ENCODE assay signal across 28 cellular contexts in genomic region chr1:244151558-244151957, GRCh38.
"Had no signal": no experiment of that assay in that cellular context is flagged by ENCODE, and none has a peak within 500 bp of the region (broad histone marks: within the 10 kb centered on the region; RNA-seq: fewer than 3 reads in every experiment).

No MANE protein-coding gene starts in this region.

- H3K36me3 ChIP-seq: neutrophil, pancreas, right lobe of liver, sigmoid colon, suprapubic skin, tibial artery, upper lobe of left lung, vagina had no signal

- H3K4me3 ChIP-seq: pancreas, psoas muscle, right lobe of liver, sigmoid colon, suprapubic skin, testis, tibial artery, upper lobe of left lung, vagina had no signal

- H3K4me1 ChIP-seq: pancreas, right lobe of liver, suprapubic skin, testis, upper lobe of left lung, vagina had no signal

- ATAC-seq: naive thymus-derived CD8-positive, alpha-beta T cell; natural killer cell treated with Interleukin-12 subunit alpha and Interleukin-12 subunit beta and Interleukin-15 and Interleukin-18, amount 100 ng/mL, for 72 hours; pancreas; psoas muscle; right cardiac atrium; right lobe of liver; stimulated activated effector memory CD8-positive, alpha-beta T cell treated with anti-CD3 and anti-CD28 coated beads, Interleukin-12 subunit alpha, Interleukin-12 subunit beta, amount 100 ng/mL, for 72 hours; stimulated activated naive CD8-positive, alpha-beta T cell treated with anti-CD3 and anti-CD28 coated beads, Interleukin-15, amount 100 ng/mL, for 72 hours; stimulated activated naive CD8-positive, alpha-beta T cell treated with anti-CD3 and anti-CD28 coated beads, Interleukin-15, Interleukin-2, amounts not matched to agents 100 U/mL and 50 U/mL, for 24 hours had no signal

- H3K27me3 Mint-ChIP-seq: naive thymus-derived CD8-positive, alpha-beta T cell; stimulated activated naive CD8-positive, alpha-beta T cell treated with anti-CD3 and anti-CD28 coated beads, Interleukin-15, amount 100 ng/mL, for 72 hours had no signal

- H3K9me3 Mint-ChIP-seq: naive thymus-derived CD8-positive, alpha-beta T cell; natural killer cell treated with Interleukin-12 subunit alpha and Interleukin-12 subunit beta and Interleukin-15 and Interleukin-18, amount 100 ng/mL, for 72 hours; nephron progenitor cell; neural crest cell; stimulated activated effector memory CD8-positive, alpha-beta T cell treated with anti-CD3 and anti-CD28 coated beads, Interleukin-12 subunit alpha, Interleukin-12 subunit beta, amount 100 ng/mL, for 72 hours; stimulated activated naive CD8-positive, alpha-beta T cell treated with anti-CD3 and anti-CD28 coated beads, Interleukin-15, amount 100 ng/mL, for 72 hours had no signal

- H3K27ac Mint-ChIP-seq: naive thymus-derived CD8-positive, alpha-beta T cell; natural killer cell treated with Interleukin-12 subunit alpha and Interleukin-12 subunit beta and Interleukin-15 and Interleukin-18, amount 100 ng/mL, for 72 hours; nephron progenitor cell; progenitor cell of endocrine pancreas; stimulated activated effector memory CD8-positive, alpha-beta T cell treated with anti-CD3 and anti-CD28 coated beads, Interleukin-12 subunit alpha, Interleukin-12 subunit beta, amount 100 ng/mL, for 72 hours had no signal

- H3K36me3 Mint-ChIP-seq: naive thymus-derived CD8-positive, alpha-beta T cell; natural killer cell treated with Interleukin-12 subunit alpha and Interleukin-12 subunit beta and Interleukin-15 and Interleukin-18, amount 100 ng/mL, for 72 hours; stimulated activated effector memory CD8-positive, alpha-beta T cell treated with anti-CD3 and anti-CD28 coated beads, Interleukin-12 subunit alpha, Interleukin-12 subunit beta, amount 100 ng/mL, for 72 hours had no signal

- H3K9me3 ChIP-seq: neutrophil, pancreas, psoas muscle, right lobe of liver, sigmoid colon, suprapubic skin, testis, tibial artery, upper lobe of left lung, vagina had no signal

- H3K4me3 Mint-ChIP-seq: naive thymus-derived CD8-positive, alpha-beta T cell; natural killer cell treated with Interleukin-12 subunit alpha and Interleukin-12 subunit beta and Interleukin-15 and Interleukin-18, amount 100 ng/mL, for 72 hours; nephron progenitor cell; neural crest cell; stimulated activated effector memory CD8-positive, alpha-beta T cell treated with anti-CD3 and anti-CD28 coated beads, Interleukin-12 subunit alpha, Interleukin-12 subunit beta, amount 100 ng/mL, for 72 hours; stimulated activated naive CD8-positive, alpha-beta T cell treated with anti-CD3 and anti-CD28 coated beads, Interleukin-15, amount 100 ng/mL, for 72 hours had no signal

- H3K27ac ChIP-seq: neutrophil, pancreas, psoas muscle, right lobe of liver, suprapubic skin, testis, tibial artery, upper lobe of left lung, vagina had no signal

- H3K27me3 ChIP-seq: neutrophil, pancreas, right lobe of liver, sigmoid colon, suprapubic skin, testis, tibial artery, upper lobe of left lung, vagina had no signal

- DNase-seq: naive thymus-derived CD8-positive, alpha-beta T cell; nephron progenitor cell; nucleus accumbens; pancreas; psoas muscle; right cardiac atrium; right lobe of liver; sigmoid colon; small intestine; stimulated activated CD4-positive, alpha-beta T cell treated with anti-CD3 and anti-CD28 coated beads, Interleukin-15, amount 100 ng/mL, for 24 hours; stimulated activated CD4-positive, alpha-beta T cell treated with anti-CD3 and anti-CD28 coated beads, Interleukin-2, amount 100 ng/mL, for 24 hours; stimulated activated CD4-positive, alpha-beta T cell treated with anti-CD3 and anti-CD28 coated beads, Interleukin-2, amount 100 ng/mL, for 48 hours; stimulated activated CD4-positive, alpha-beta T cell treated with anti-CD3 and anti-CD28 coated beads, Interleukin-4, amount 100 ng/mL, for 24 hours; stimulated activated naive CD4-positive, alpha-beta T cell; stimulated activated naive CD8-positive, alpha-beta T cell treated with anti-CD3 and anti-CD28 coated beads, Interleukin-15, amount 100 ng/mL, for 72 hours; stimulated activated naive CD8-positive, alpha-beta T cell treated with anti-CD3 and anti-CD28 coated beads, Interleukin-15, Interleukin-2, amounts not matched to agents 100 U/mL and 50 U/mL, for 24 hours; substantia nigra; testis; tibial artery; trophoblast cell; upper lobe of left lung had no signal

- H3K4me1 Mint-ChIP-seq: naive thymus-derived CD8-positive, alpha-beta T cell; stimulated activated effector memory CD8-positive, alpha-beta T cell treated with anti-CD3 and anti-CD28 coated beads, Interleukin-12 subunit alpha, Interleukin-12 subunit beta, amount 100 ng/mL, for 72 hours; stimulated activated naive CD8-positive, alpha-beta T cell treated with anti-CD3 and anti-CD28 coated beads, Interleukin-15, amount 100 ng/mL, for 72 hours had no signal
